ENCODE assay signal across 1 cellular context in the genomic region with DNA sequence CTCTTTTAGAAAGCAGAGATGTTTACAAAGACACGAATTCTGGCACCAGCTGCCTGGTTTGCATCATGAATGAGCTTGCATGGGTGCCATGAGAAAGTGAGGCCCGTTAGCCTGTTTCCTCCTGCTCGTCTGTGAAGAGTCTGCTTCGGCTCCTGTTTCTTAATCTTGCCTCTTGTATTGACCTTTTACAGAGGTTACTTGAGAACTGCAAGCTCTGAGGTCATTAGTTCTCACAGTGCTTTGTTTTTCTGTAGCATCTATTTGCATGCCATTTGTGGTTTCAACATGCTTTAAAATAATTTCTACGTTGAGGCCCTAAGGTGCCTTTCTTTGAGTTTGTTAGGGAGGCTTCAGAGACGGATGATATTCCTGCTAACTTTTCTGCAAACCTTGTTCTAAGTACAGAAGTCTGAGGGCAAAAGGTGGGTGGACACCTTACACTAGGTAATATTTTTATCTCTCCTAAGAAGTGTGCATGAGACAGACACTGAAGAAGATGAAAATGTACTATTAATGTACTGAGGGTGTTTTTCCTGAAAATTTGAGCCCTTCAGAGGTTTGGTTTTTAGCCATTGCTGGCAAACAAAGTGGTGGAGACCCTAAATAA.
TF ChIP-seq lines count a peak whose summit lies in the region.

No MANE protein-coding gene starts in this region.

TF ChIP-seq in H1, 55 proteins besides CTCF, POLR2A, EP300 and RAD21 (continued from another document):
- no peak for TF ChIP-seq ATF2 (IDR thresholded peaks at IDR 0.05; ENCODE audit: low read length)
- no peak for TF ChIP-seq SIRT6 (IDR thresholded peaks at IDR 0.05; ENCODE audit: low read length)
- TF ChIP-seq SP4 (IDR thresholded peaks at IDR 0.05; ENCODE audit: low read length) = no peak
- no peak for TF ChIP-seq JUN (IDR thresholded peaks at IDR 0.05; ENCODE audit: low read depth, low read length)
- no peak for TF ChIP-seq TEAD4 (IDR thresholded peaks at IDR 0.05; ENCODE audit: low read depth, low read length)
- TF ChIP-seq SIX5 (IDR thresholded peaks at IDR 0.05; ENCODE audit: low read depth, low read length) = no peak
- TF ChIP-seq SP1 (IDR thresholded peaks at IDR 0.05; ENCODE audit: low read depth, low read length) = no peak
- no peak for TF ChIP-seq FOSL1 (IDR thresholded peaks at IDR 0.05; ENCODE audit: insufficient read depth, low read depth, low read length)
- TF ChIP-seq MAFK (IDR thresholded peaks at IDR 0.05; ENCODE audit: low read depth, low read length) = no peak
